Comparison of ENCODE assay signal across 19 cellular contexts in genomic region chr4:133581971-133582619, GRCh38.
"Had no signal": no experiment of that assay in that cellular context is flagged by ENCODE, and none has a peak within 500 bp of the region (broad histone marks: within the 10 kb centered on the region; RNA-seq: fewer than 3 reads in every experiment).

No MANE protein-coding gene starts in this region.

- H3K4me1 ChIP-seq: ascending aorta, colonic mucosa, gastroesophageal sphincter, left lung, tibial artery, uterus had no signal

- H3K27ac Mint-ChIP-seq: activated naive CD8-positive, alpha-beta T cell treated with anti-CD3 and anti-CD28 coated beads for 36 hours; naive thymus-derived CD4-positive, alpha-beta T cell; stimulated activated effector memory CD8-positive, alpha-beta T cell treated with anti-CD3 and anti-CD28 coated beads, Interleukin-12 subunit alpha, Interleukin-12 subunit beta, amount 100 ng/mL, for 72 hours; T-cell had no signal

- H3K9me3 Mint-ChIP-seq: activated naive CD8-positive, alpha-beta T cell treated with anti-CD3 and anti-CD28 coated beads for 36 hours had no signal

- H3K4me3 Mint-ChIP-seq: activated naive CD8-positive, alpha-beta T cell treated with anti-CD3 and anti-CD28 coated beads for 36 hours; naive thymus-derived CD4-positive, alpha-beta T cell; stimulated activated effector memory CD8-positive, alpha-beta T cell treated with anti-CD3 and anti-CD28 coated beads, Interleukin-12 subunit alpha, Interleukin-12 subunit beta, amount 100 ng/mL, for 72 hours; T-cell had no signal

- DNase-seq: activated CD4-positive, alpha-beta T cell treated with anti-CD3 and anti-CD28 coated beads, Interleukin-2, amount 50 U/mL, for 1 hour; activated CD8-positive, alpha-beta memory T cell treated with anti-CD3 and anti-CD28 coated beads for 24 hours; activated gamma-delta T cell treated with Interleukin-2 at 50 U/mL for 16 hours; activated naive CD8-positive, alpha-beta T cell treated with anti-CD3 and anti-CD28 coated beads for 36 hours; colonic mucosa; left lung; mammary epithelial cell; naive thymus-derived CD4-positive, alpha-beta T cell; ovary; T-cell; T1000; tibial artery; uterus had no signal

- FAIRE-seq: keratinocyte had no signal

- H3K27me3 Mint-ChIP-seq: activated naive CD8-positive, alpha-beta T cell treated with anti-CD3 and anti-CD28 coated beads for 36 hours; naive thymus-derived CD4-positive, alpha-beta T cell; T-cell had no signal

- H3K36me3 Mint-ChIP-seq: activated naive CD8-positive, alpha-beta T cell treated with anti-CD3 and anti-CD28 coated beads for 36 hours; naive thymus-derived CD4-positive, alpha-beta T cell; stimulated activated effector memory CD8-positive, alpha-beta T cell treated with anti-CD3 and anti-CD28 coated beads, Interleukin-12 subunit alpha, Interleukin-12 subunit beta, amount 100 ng/mL, for 72 hours; T-cell had no signal

- ATAC-seq: activated CD4-positive, CD25-positive, alpha-beta regulatory T cell treated with anti-CD3 and anti-CD28 coated beads, Interleukin-2, amount 50 U/mL, for 24 hours; esophagus mucosa; gastroesophageal sphincter; left lung; naive thymus-derived CD4-positive, alpha-beta T cell; stimulated activated effector memory CD8-positive, alpha-beta T cell treated with anti-CD3 and anti-CD28 coated beads, Interleukin-12 subunit alpha, Interleukin-12 subunit beta, amount 100 ng/mL, for 72 hours; T-cell had no signal

- H3K36me3 ChIP-seq: ascending aorta, colonic mucosa, gastroesophageal sphincter, left lung, ovary, tibial artery, uterus had no signal

- H3K4me1 Mint-ChIP-seq: activated naive CD8-positive, alpha-beta T cell treated with anti-CD3 and anti-CD28 coated beads for 36 hours; naive thymus-derived CD4-positive, alpha-beta T cell; stimulated activated effector memory CD8-positive, alpha-beta T cell treated with anti-CD3 and anti-CD28 coated beads, Interleukin-12 subunit alpha, Interleukin-12 subunit beta, amount 100 ng/mL, for 72 hours; T-cell had no signal

- H3K27ac ChIP-seq: ascending aorta, colonic mucosa, gastroesophageal sphincter, left lung, ovary, tibial artery, uterus had no signal

- H3K4me3 ChIP-seq: ascending aorta, colonic mucosa, gastroesophageal sphincter, left lung, ovary, tibial artery, uterus had no signal

- H3K9me3 ChIP-seq: ascending aorta, gastroesophageal sphincter, left lung, ovary, uterus had no signal

- H3K27me3 ChIP-seq: ascending aorta, colonic mucosa, gastroesophageal sphincter, left lung, ovary, tibial artery, uterus had no signal
